19 cellular contexts compared by ENCODE assay signal in the genomic region with DNA sequence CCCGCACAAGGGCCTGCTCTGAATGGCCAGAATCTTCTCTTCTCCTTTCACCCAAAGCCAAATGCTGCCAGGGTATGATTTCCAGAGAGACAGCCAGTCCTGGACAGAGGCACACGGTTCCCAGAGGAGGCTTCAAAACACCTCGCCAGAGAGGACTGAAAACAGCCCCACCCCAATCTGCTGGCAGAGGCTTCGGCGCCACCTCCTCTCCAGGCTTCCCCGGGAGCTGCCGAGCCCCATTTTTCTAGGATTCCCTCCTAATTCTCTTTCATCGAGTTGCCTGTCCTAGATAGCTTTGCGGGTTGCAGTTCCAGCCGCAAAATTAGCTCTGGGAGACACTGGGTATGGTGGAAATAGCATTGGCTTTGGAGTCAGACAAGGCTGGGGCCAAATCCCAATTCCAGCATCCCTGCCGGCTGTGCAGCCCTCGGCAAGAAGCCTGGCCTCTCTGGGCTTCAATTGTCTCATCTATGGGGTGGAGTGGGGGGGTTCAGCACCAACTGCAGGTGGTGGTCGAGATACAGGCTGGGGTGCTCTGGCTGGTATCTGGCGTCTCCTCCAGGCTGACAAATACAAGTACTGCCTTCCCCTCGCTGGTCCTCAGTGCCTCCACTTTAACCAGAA. TPM values are rescaled to one million over a fixed set of nuclear protein-coding genes. Genes with fewer than 3 reads are reported as not detected.
"Had no signal": no experiment of that assay in that cellular context is flagged by ENCODE, and none has a peak within 500 bp of the region (broad histone marks: within the 10 kb centered on the region; RNA-seq: fewer than 3 reads in every experiment).

No MANE protein-coding gene starts in this region.

- H3K9me3 ChIP-seq: adrenal gland, prostate gland, right atrium auricular region, testis, upper lobe of right lung had no signal

- H3K4me1 ChIP-seq: adrenal gland, upper lobe of right lung had no signal

- H3K4me3 Mint-ChIP-seq: activated CD4-positive, alpha-beta T cell treated with anti-CD3 and anti-CD28 coated beads for 36 hours; activated naive CD4-positive, alpha-beta T cell treated with anti-CD3 and anti-CD28 coated beads, Interleukin-2, amount 50 U/mL, for 24 hours; effector memory CD8-positive, alpha-beta T cell; natural killer cell treated with Interleukin-12 subunit alpha and Interleukin-12 subunit beta and Interleukin-15 and Interleukin-18, amount 100 ng/mL, for 72 hours had no signal

- ATAC-seq: activated CD4-positive, alpha-beta T cell treated with anti-CD3 and anti-CD28 coated beads for 36 hours; effector memory CD8-positive, alpha-beta T cell; natural killer cell treated with Interleukin-12 subunit alpha and Interleukin-12 subunit beta and Interleukin-15 and Interleukin-18, amount 100 ng/mL, for 72 hours; stimulated activated naive CD8-positive, alpha-beta T cell treated with anti-CD3 and anti-CD28 coated beads, Interleukin-15, Interleukin-2, amounts not matched to agents 100 U/mL and 50 U/mL, for 24 hours; upper lobe of right lung had no signal

- H3K27me3 ChIP-seq: adrenal gland, right atrium auricular region, testis had no signal

- H3K4me1 Mint-ChIP-seq: activated CD4-positive, alpha-beta T cell treated with anti-CD3 and anti-CD28 coated beads for 36 hours; activated naive CD4-positive, alpha-beta T cell treated with anti-CD3 and anti-CD28 coated beads, Interleukin-2, amount 50 U/mL, for 24 hours had no signal

- H3K36me3 ChIP-seq: adrenal gland, prostate gland, right atrium auricular region, upper lobe of right lung, WERI-Rb-1 had no signal

- H3K9me3 Mint-ChIP-seq: activated naive CD4-positive, alpha-beta T cell treated with anti-CD3 and anti-CD28 coated beads, Interleukin-2, amount 50 U/mL, for 24 hours; effector memory CD8-positive, alpha-beta T cell; natural killer cell treated with Interleukin-12 subunit alpha and Interleukin-12 subunit beta and Interleukin-15 and Interleukin-18, amount 100 ng/mL, for 72 hours had no signal

- H3K27ac ChIP-seq: adrenal gland, prostate gland, right atrium auricular region, testis, upper lobe of right lung, WERI-Rb-1 had no signal

- H3K27ac Mint-ChIP-seq: activated CD4-positive, alpha-beta T cell treated with anti-CD3 and anti-CD28 coated beads for 36 hours; activated naive CD4-positive, alpha-beta T cell treated with anti-CD3 and anti-CD28 coated beads, Interleukin-2, amount 50 U/mL, for 24 hours; effector memory CD8-positive, alpha-beta T cell; natural killer cell treated with Interleukin-12 subunit alpha and Interleukin-12 subunit beta and Interleukin-15 and Interleukin-18, amount 100 ng/mL, for 72 hours had no signal

- H3K4me3 ChIP-seq: adrenal gland, prostate gland, right atrium auricular region, testis, upper lobe of right lung had no signal

- DNase-seq: activated CD4-positive, alpha-beta T cell treated with anti-CD3 and anti-CD28 coated beads for 36 hours; activated CD4-positive, alpha-beta T cell treated with anti-CD3 and anti-CD28 coated beads, Interleukin-2, amount 50 U/mL, for 48 hours; activated gamma-delta T cell; adrenal gland; dermis blood vessel endothelial cell; effector memory CD8-positive, alpha-beta T cell; kidney; stimulated activated naive CD8-positive, alpha-beta T cell treated with anti-CD3 and anti-CD28 coated beads, Interleukin-15, Interleukin-2, amounts not matched to agents 100 U/mL and 50 U/mL, for 24 hours; T-helper 2 cell; testis; WERI-Rb-1 had no signal

- H3K36me3 Mint-ChIP-seq: activated naive CD4-positive, alpha-beta T cell treated with anti-CD3 and anti-CD28 coated beads, Interleukin-2, amount 50 U/mL, for 24 hours; natural killer cell treated with Interleukin-12 subunit alpha and Interleukin-12 subunit beta and Interleukin-15 and Interleukin-18, amount 100 ng/mL, for 72 hours had no signal

- FAIRE-seq: bronchial epithelial cell, frontal cortex, kidney had no signal

RNA-seq across cellular contexts. Expression of a gene that starts 22.6 kb away (rescaled TPM):
- total RNA-seq: natural killer cell treated with Interleukin-12 subunit alpha and Interleukin-12 subunit beta and Interleukin-15 and Interleukin-18, amount 100 ng/mL, for 72 hours; skeletal muscle tissue had no signal
